In the genomic region with DNA sequence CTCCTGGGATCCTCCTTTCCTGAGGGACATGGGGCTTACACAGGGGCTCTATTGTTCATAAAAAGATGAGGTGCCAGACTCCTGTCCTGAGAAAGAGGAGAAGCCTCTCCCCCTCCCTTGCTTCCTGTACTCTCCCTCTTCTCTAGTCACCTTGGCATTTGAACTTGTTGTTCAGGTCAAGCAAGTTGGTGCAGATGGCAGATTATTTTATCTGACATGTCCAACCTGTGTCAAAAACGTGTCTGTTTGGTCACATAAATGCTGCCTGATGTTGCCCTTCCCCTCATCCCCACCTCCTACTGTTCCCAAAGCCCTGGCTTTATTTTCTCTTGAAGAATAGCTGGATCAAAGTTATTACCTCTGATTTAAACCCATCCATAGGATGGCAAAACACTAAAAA, we compare ENCODE assay signal across 13 cellular contexts.
DNase-seq lines count a peak whose midpoint lies in the region; ATAC-seq and TF ChIP-seq lines count a peak whose summit lies in the region.
"Had no signal": no experiment of that assay in that cellular context is flagged by ENCODE, and none has a peak within 500 bp of the region (broad histone marks: within the 10 kb centered on the region; RNA-seq: fewer than 3 reads in every experiment).

No MANE protein-coding gene starts in this region.

- peak overlapping the region; percentile 84 for H3K27ac Mint-ChIP-seq in endothelial cell (ENCODE audit: unreplicated experiment)
- H3K27ac Mint-ChIP-seq in T-helper 2 cell treated with Interferon-gamma antibody and Interleukin-4, amounts not matched to agents 5 μg/mL and 100 μg/mL, for 36 hours: no peak overlapping the region
- H3K27ac Mint-ChIP-seq: effector memory CD8-positive, alpha-beta T cell; stimulated activated naive B cell treated with anti-CD40 and anti-IgM and Interleukin-4, amounts not matched to agents 10 μg/mL and 1 μg/mL and 100 μg/mL, for 72 hours had no signal

- in situ Hi-C loops in KBM-7 (cut with MboI; ENCODE audit: low pct_unique_long_range_greater_than_20kb, low sequenced_read_pairs): no loop called here

- no peak overlapping the region for H3K4me3 ChIP-seq in heart right ventricle
- no peak overlapping the region for H3K4me3 ChIP-seq in neuronal stem cell (ENCODE audit: low read length in 2 of 2)

- peak overlapping the region; percentile 53 to 91 (median 78) for H3K27ac ChIP-seq in heart right ventricle
- no peak overlapping the region for H3K27ac ChIP-seq in neuronal stem cell (replicated peaks; ENCODE audit: low read length)

- H3K14ac ChIP-seq in neuronal stem cell (ENCODE audit: low read length): no peak overlapping the region

- peaks cover 6% of the 10 kb centered on the region for H3K27me3 Mint-ChIP-seq in endothelial cell (ENCODE audit: unreplicated experiment)
- peaks cover 13% of the 10 kb centered on the region for H3K27me3 Mint-ChIP-seq in T-helper 2 cell treated with Interferon-gamma antibody and Interleukin-4, amounts not matched to agents 5 μg/mL and 100 μg/mL, for 36 hours (ENCODE audit: low read depth)

- no peaks in the 10 kb centered on the region for H3K36me3 ChIP-seq in heart right ventricle
- H3K36me3 ChIP-seq in neuronal stem cell (replicated peaks in 1 of 2; ENCODE audit: control insufficient read depth in 2 of 2, insufficient read depth in 2 of 2, low read length in 2 of 2): no peaks in the 10 kb centered on the region

- H3K9ac ChIP-seq in neuronal stem cell (ENCODE audit: low read depth, low read length, poor library complexity): no peak overlapping the region

- no peak overlapping the region for H2BK12ac ChIP-seq in neuronal stem cell (ENCODE audit: low read length)

- H2BK15ac ChIP-seq in neuronal stem cell (ENCODE audit: low read length): no peak overlapping the region

- no peak overlapping the region for H2BK5ac ChIP-seq in neuronal stem cell (ENCODE audit: low read length)

- H3K4me3 Mint-ChIP-seq in endothelial cell (ENCODE audit: unreplicated experiment): no peak overlapping the region
- no peak overlapping the region for H3K4me3 Mint-ChIP-seq in T-helper 2 cell treated with Interferon-gamma antibody and Interleukin-4, amounts not matched to agents 5 μg/mL and 100 μg/mL, for 36 hours
- H3K4me3 Mint-ChIP-seq: effector memory CD8-positive, alpha-beta T cell; stimulated activated naive B cell treated with anti-CD40 and anti-IgM and Interleukin-4, amounts not matched to agents 10 μg/mL and 1 μg/mL and 100 μg/mL, for 72 hours had no signal

- no peak for TF ChIP-seq CTCF in heart right ventricle (IDR thresholded peaks at IDR 0.05)
- TF ChIP-seq CTCF in endothelial cell (IDR thresholded peaks at IDR 0.05; ENCODE audit: unreplicated experiment): no peak

- H3K4me2 ChIP-seq in neuronal stem cell (ENCODE audit: insufficient read depth, low read length, poor library complexity, severe bottlenecking): no peak overlapping the region

- ATAC-seq in heart right ventricle (peak in 1 of 8 donors; percentile 20), left ventricle myocardium superior (no peak)
- ATAC-seq: effector memory CD8-positive, alpha-beta T cell; stimulated activated naive B cell treated with anti-CD40 and anti-IgM and Interleukin-4, amounts not matched to agents 10 μg/mL and 1 μg/mL and 100 μg/mL, for 72 hours had no signal

- H2AK5ac ChIP-seq in neuronal stem cell (ENCODE audit: low read depth, low read length): no peak overlapping the region

- H2AFZ ChIP-seq in neuronal stem cell (ENCODE audit: low read length): peak overlapping the region; percentile 82

- no peak overlapping the region for H4K91ac ChIP-seq in neuronal stem cell (ENCODE audit: low read depth, low read length, poor library complexity)

- no peak for DNase-seq in heart right ventricle
- DNase-seq in left ventricle myocardium superior: no peak
- DNase-seq in endothelial cell (ENCODE audit: low spot score): no peak
- no peak for DNase-seq in neuronal stem cell (ENCODE audit: low spot score)
- DNase-seq in T-helper 2 cell treated with Interferon-gamma antibody and Interleukin-4, amounts not matched to agents 5 μg/mL and 100 μg/mL, for 36 hours (ENCODE audit: low spot score): no peak
- DNase-seq in NCI-H526 treated with DMSO at 0.1 percent for 48 hours (lab: John Stamatoyannopoulos, UW): no peak
- DNase-seq in AG20443 (ENCODE audit: low spot score): no peak
- DNase-seq in KBM-7: no peak
- DNase-seq: activated naive CD4-positive, alpha-beta T cell treated with anti-CD3 and anti-CD28 coated beads, Interleukin-2, amount 50 U/mL, for 16 hours; effector memory CD8-positive, alpha-beta T cell; NCI-H187; stimulated activated CD4-positive, alpha-beta T cell treated with anti-CD3 and anti-CD28 coated beads, Interleukin-12 subunit alpha, Interleukin-12 subunit beta, amount 100 ng/mL, for 4 hours; stimulated activated naive B cell treated with anti-CD40 and anti-IgM and Interleukin-4, amounts not matched to agents 10 μg/mL and 1 μg/mL and 100 μg/mL, for 72 hours had no signal

- no peak overlapping the region for H4K8ac ChIP-seq in neuronal stem cell (ENCODE audit: low read depth, low read length)

- peaks cover 48% of the 10 kb centered on the region for H3K4me1 Mint-ChIP-seq in endothelial cell (ENCODE audit: unreplicated experiment)
- no peaks in the 10 kb centered on the region for H3K4me1 Mint-ChIP-seq in T-helper 2 cell treated with Interferon-gamma antibody and Interleukin-4, amounts not matched to agents 5 μg/mL and 100 μg/mL, for 36 hours (ENCODE audit: low read depth)
- H3K4me1 Mint-ChIP-seq: stimulated activated naive B cell treated with anti-CD40 and anti-IgM and Interleukin-4, amounts not matched to agents 10 μg/mL and 1 μg/mL and 100 μg/mL, for 72 hours had no signal

- H3K4me1 ChIP-seq in heart right ventricle (peaks cover 8 to 38% (median 27%) of the 10 kb centered on the region in 9 donors), neuronal stem cell (ENCODE audit: control insufficient read depth in 2 of 2, insufficient read depth in 1 of 2, low read depth in 1 of 2, low read length in 2 of 2) (peaks cover 9 to 14% of the 10 kb centered on the region in 2 donors)

- H3K9me3 Mint-ChIP-seq in endothelial cell (ENCODE audit: unreplicated experiment): no peaks in the 10 kb centered on the region
- no peaks in the 10 kb centered on the region for H3K9me3 Mint-ChIP-seq in T-helper 2 cell treated with Interferon-gamma antibody and Interleukin-4, amounts not matched to agents 5 μg/mL and 100 μg/mL, for 36 hours
- H3K9me3 Mint-ChIP-seq: effector memory CD8-positive, alpha-beta T cell had no signal

- intact Hi-C loops in heart right ventricle (cut with DNase I) (loop anchor here in 1 of 10 donors (5.0 kb wide), 1 partner anchor 52 kb away; no protein-coding TSS in a partner anchor), left ventricle myocardium superior (cut with micrococcal nuclease) (no loop called here)

- H3K79me1 ChIP-seq in neuronal stem cell (ENCODE audit: low read depth, low read length): no peaks in the 10 kb centered on the region

- 34 to 35% methylated on average over 1 of the region's 1 CpG for WGBS in heart right ventricle, 2 donors
- WGBS in neuronal stem cell (ENCODE audit: extremely low coverage in 2 of 2, insufficient read length in 2 of 2, insufficient replicate concordance in 1 of 2), 2 donors: no CpG with 5 or more reads among the region's 1 CpG

- no peak overlapping the region for H3K23ac ChIP-seq in neuronal stem cell (ENCODE audit: low read depth, low read length, poor library complexity)

- H3K18ac ChIP-seq in neuronal stem cell (ENCODE audit: low read length): no peak overlapping the region

- no peak overlapping the region for H3K4ac ChIP-seq in neuronal stem cell (ENCODE audit: low read length)

- H3K9me3 ChIP-seq in heart right ventricle: no peaks in the 10 kb centered on the region
- no peaks in the 10 kb centered on the region for H3K9me3 ChIP-seq in neuronal stem cell (replicated peaks in 1 of 2; ENCODE audit: control insufficient read depth in 2 of 2, insufficient read depth in 1 of 2, low read depth in 1 of 2, low read length in 2 of 2)

- H3K27me3 ChIP-seq in heart right ventricle: no peaks in the 10 kb centered on the region
- no peaks in the 10 kb centered on the region for H3K27me3 ChIP-seq in neuronal stem cell (ENCODE audit: control insufficient read depth in 3 of 3, insufficient read depth in 3 of 3, low read depth in 1 of 3, low read length in 3 of 3)

- no peaks in the 10 kb centered on the region for H3K36me3 Mint-ChIP-seq in endothelial cell (ENCODE audit: low read depth, unreplicated experiment)
- H3K36me3 Mint-ChIP-seq in T-helper 2 cell treated with Interferon-gamma antibody and Interleukin-4, amounts not matched to agents 5 μg/mL and 100 μg/mL, for 36 hours (ENCODE audit: low read depth): no peaks in the 10 kb centered on the region
- H3K36me3 Mint-ChIP-seq: stimulated activated naive B cell treated with anti-CD40 and anti-IgM and Interleukin-4, amounts not matched to agents 10 μg/mL and 1 μg/mL and 100 μg/mL, for 72 hours had no signal

- H2BK120ac ChIP-seq in neuronal stem cell (ENCODE audit: low read depth, low read length): no peak overlapping the region
